Comparison of ENCODE assay signal across 23 cellular contexts in genomic region chr3:48776854-48777253, GRCh38.
"Had no signal": no experiment of that assay in that cellular context is flagged by ENCODE, and none has a peak within 500 bp of the region (broad histone marks: within the 10 kb centered on the region; RNA-seq: fewer than 3 reads in every experiment).

No MANE protein-coding gene starts in this region.

- H3K9me3 Mint-ChIP-seq: activated B cell treated with CpG ODN at 0.5 μM for 24 hours; activated CD4-positive, alpha-beta T cell treated with anti-CD3 and anti-CD28 coated beads, Interleukin-2, amount 10 ng/mL, durations not matched to agents 24 days and 14 days; activated naive CD4-positive, alpha-beta T cell treated with anti-CD3 and anti-CD28 coated beads, Interleukin-2, amount 50 U/mL, for 24 hours; activated T-helper 2 cell treated with anti-CD3 and anti-CD28 coated beads, Interferon-gamma antibody, Interleukin-2, Interleukin-4, amounts not matched to agents 10 μg/mL and 5 μg/mL and 100 μg/mL, durations not matched to agents 14 hours and 24 hours and 36 hours; T-cell had no signal

- H3K4me3 ChIP-seq: cardiac muscle cell, SK-N-MC had no signal

- H3K27me3 Mint-ChIP-seq: activated B cell treated with CpG ODN at 0.5 μM for 24 hours; activated CD4-positive, alpha-beta T cell treated with anti-CD3 and anti-CD28 coated beads, Interleukin-2, amount 10 ng/mL, durations not matched to agents 24 days and 14 days; activated naive CD4-positive, alpha-beta T cell treated with anti-CD3 and anti-CD28 coated beads, Interleukin-2, amount 50 U/mL, for 24 hours; T-cell had no signal

- H3K27me3 ChIP-seq: brain microvascular endothelial cell, cardiac muscle cell had no signal

- DNase-seq: activated B cell treated with CpG ODN at 0.5 μM for 24 hours; activated CD4-positive, alpha-beta T cell treated with anti-CD3 and anti-CD28 coated beads for 1 hour; activated CD4-positive, alpha-beta T cell treated with anti-CD3 and anti-CD28 coated beads, Interleukin-2, amount 10 ng/mL, durations not matched to agents 24 days and 14 days; activated CD4-positive, alpha-beta T cell treated with anti-CD3 and anti-CD28 coated beads, Interleukin-2, amount 50 U/mL, for 48 hours; activated CD8-positive, alpha-beta memory T cell treated with anti-CD3 and anti-CD28 coated beads for 24 hours; activated gamma-delta T cell treated with Interleukin-2 at 50 U/mL for 16 hours; activated T-cell treated with anti-CD3 and anti-CD28 coated beads, Interleukin-2, amount 50 U/mL, for 48 hours; brain microvascular endothelial cell; cerebellar nuclear complex; KG1; NCI-H1048; NCI-H146; NCI-H187 treated with DMSO at 0.1 percent for 48 hours; NCI-H2081 treated with DMSO at 0.1 percent for 48 hours; NCI-H446; NCI-H524; PC-3; SHP77; T-cell had no signal

- H3K27ac Mint-ChIP-seq: activated B cell treated with CpG ODN at 0.5 μM for 24 hours; activated CD4-positive, alpha-beta T cell treated with anti-CD3 and anti-CD28 coated beads, Interleukin-2, amount 10 ng/mL, durations not matched to agents 24 days and 14 days; activated naive CD4-positive, alpha-beta T cell treated with anti-CD3 and anti-CD28 coated beads, Interleukin-2, amount 50 U/mL, for 24 hours; activated T-helper 2 cell treated with anti-CD3 and anti-CD28 coated beads, Interferon-gamma antibody, Interleukin-2, Interleukin-4, amounts not matched to agents 10 μg/mL and 5 μg/mL and 100 μg/mL, durations not matched to agents 14 hours and 24 hours and 36 hours; T-cell had no signal

- H3K4me3 Mint-ChIP-seq: activated B cell treated with CpG ODN at 0.5 μM for 24 hours; activated CD4-positive, alpha-beta T cell treated with anti-CD3 and anti-CD28 coated beads, Interleukin-2, amount 10 ng/mL, durations not matched to agents 24 days and 14 days; activated naive CD4-positive, alpha-beta T cell treated with anti-CD3 and anti-CD28 coated beads, Interleukin-2, amount 50 U/mL, for 24 hours; T-cell had no signal

- ATAC-seq: PC-3, T-cell had no signal

- H3K4me1 Mint-ChIP-seq: activated B cell treated with CpG ODN at 0.5 μM for 24 hours; activated CD4-positive, alpha-beta T cell treated with anti-CD3 and anti-CD28 coated beads, Interleukin-2, amount 10 ng/mL, durations not matched to agents 24 days and 14 days; activated naive CD4-positive, alpha-beta T cell treated with anti-CD3 and anti-CD28 coated beads, Interleukin-2, amount 50 U/mL, for 24 hours; T-cell had no signal

- H3K27ac ChIP-seq: brain microvascular endothelial cell, cardiac muscle cell, SK-N-MC had no signal
